8 cellular contexts compared by ENCODE assay signal in genomic region chr21:36155603-36156338, GRCh38. TPM values are rescaled to one million over a fixed set of nuclear protein-coding genes. Genes with fewer than 3 reads are reported as not detected.
DNase-seq lines count a peak whose midpoint lies in the region; ATAC-seq and TF ChIP-seq lines count a peak whose summit lies in the region.

No MANE protein-coding gene starts in this region.

- no peak for TF ChIP-seq EP300 in suprapubic skin (IDR thresholded peaks at IDR 0.05)

- H2BK15ac ChIP-seq in IMR-90 (ENCODE audit: low read depth, low read length) = no peak overlapping the region

- H3K4me3 ChIP-seq in IMR-90 (ENCODE audit: insufficient read depth, low read depth, low read length) (peak overlapping the region; percentile 64), adipocyte (ENCODE audit: low read length) (peak overlapping the region; percentile 91), kidney epithelial cell (ENCODE audit: low read depth, low read length) (peak overlapping the region; percentile 45), suprapubic skin (peak overlapping the region; percentile 100)

- peak; percentile 54 for DNase-seq in DMS79 treated with DMSO at 0.1 percent for 48 hours (lab: John Stamatoyannopoulos, UW)
- DNase-seq in IMR-90 = no peak
- DNase-seq in adipocyte (ENCODE audit: low read depth) = no peak
- no peak for DNase-seq in kidney epithelial cell (ENCODE audit: low read depth)
- DNase-seq in suprapubic skin (ENCODE audit: low spot score in 2 of 2) = no peak
- DNase-seq in midbrain (lab: John Stamatoyannopoulos, UW) = no peak
- no peak for DNase-seq in 8988T

- H3K4me1 ChIP-seq in IMR-90 (ENCODE audit: control insufficient read depth, insufficient read depth, low read length) (peaks cover 4% of the 10 kb centered on the region), adipocyte (ENCODE audit: control insufficient read depth, insufficient read depth, low read length) (peaks cover 9% of the 10 kb centered on the region), suprapubic skin (peaks cover 24% of the 10 kb centered on the region)

- peaks cover 8% of the 10 kb centered on the region for H3K9me1 ChIP-seq in IMR-90 (ENCODE audit: insufficient read depth, low read length)

- H3K27me3 ChIP-seq in IMR-90 (ENCODE audit: control insufficient read depth, insufficient read depth, low read length) (no peaks in the 10 kb centered on the region), adipocyte (replicated peaks; ENCODE audit: control insufficient read depth, insufficient read depth, low read length) (no peaks in the 10 kb centered on the region), kidney epithelial cell (ENCODE audit: control insufficient read depth, insufficient read depth, low read length) (no peaks in the 10 kb centered on the region), suprapubic skin (no peaks in the 10 kb centered on the region)

- peaks cover 13 to 32% of the 10 kb centered on the region in 2 experiments for H3K79me1 ChIP-seq in IMR-90 (ENCODE audit: low read depth in 1 of 2, low read length in 2 of 2)

- no peak for TF ChIP-seq CTCF in IMR-90 (conservative IDR thresholded peaks at IDR 0.05; ENCODE audit: low read depth, low read length)
- no peak for TF ChIP-seq CTCF in kidney epithelial cell (IDR thresholded peaks at IDR 0.05; ENCODE audit: insufficient read depth, low read length, poor library complexity, severe bottlenecking)
- TF ChIP-seq CTCF in suprapubic skin (IDR thresholded peaks at IDR 0.05) = no peak

- intact Hi-C loops in IMR-90 (cut with micrococcal nuclease) = loop anchor here (1.0 to 5.0 kb wide), 3 partner anchors 52 to 177 kb away; no protein-coding TSS in a partner anchor

- no peak overlapping the region for H3K18ac ChIP-seq in IMR-90 (ENCODE audit: low read depth, low read length)

- H2BK5ac ChIP-seq in IMR-90 (ENCODE audit: low read depth, low read length, poor library complexity, severe bottlenecking) = no peak overlapping the region

- H3K27ac ChIP-seq in IMR-90 (ENCODE audit: insufficient read depth, low read length) (peak overlapping the region; percentile 58; the same call in 1 of the 2 replicates), suprapubic skin (peak overlapping the region; percentile 88)

- peak overlapping the region; percentile 89 for H2AK9ac ChIP-seq in IMR-90 (replicated peaks; ENCODE audit: low read depth, low read length, poor library complexity)

- H3K23ac ChIP-seq in IMR-90 (ENCODE audit: low read depth, low read length) = 0 out of 2 replicates have a peak overlapping the region, but pooled peaks have one; percentile 46

- 6% methylated on average over 13 of the region's 53 CpGs; no CpG with 5 or more reads in 1 of the 2 experiments for WGBS in IMR-90 (ENCODE audit: extremely low coverage in 2 of 2, insufficient read length in 1 of 2), 2 experiments
- 14% methylated on average over 25 of the region's 53 CpGs for WGBS in suprapubic skin

- H2AFZ ChIP-seq in IMR-90 (replicated peaks; ENCODE audit: low read length, poor library complexity) = peak overlapping the region; percentile 97

- POLR2A ChIA-PET in IMR-90 (lab: Charles Lee; ENCODE audit: unreplicated experiment) = interaction anchor here (0.5 to 0.6 kb wide), 2 partner anchors 19 to 130 kb away, joined by 3 to 4 read pairs; no protein-coding TSS in a partner anchor

- H3K36me3 ChIP-seq in IMR-90 (ENCODE audit: control insufficient read depth, insufficient read depth, low read length) (no peaks in the 10 kb centered on the region), adipocyte (ENCODE audit: control insufficient read depth, insufficient read depth, low read length, severe bottlenecking) (no peaks in the 10 kb centered on the region), kidney epithelial cell (ENCODE audit: control insufficient read depth, insufficient read depth, low read length) (no peaks in the 10 kb centered on the region), suprapubic skin (no peaks in the 10 kb centered on the region)

- ATAC-seq in IMR-90 (ENCODE audit: low read depth) (no peak), HG02571 (IDR thresholded peaks at IDR 0.05; ENCODE audit: unreplicated experiment) (no peak)

- peak overlapping the region; percentile 6 to 49; a peak in 3 of 4 replicates for H4K8ac ChIP-seq in IMR-90 (ENCODE audit: low read depth in 2 of 2, low read length in 2 of 2)

- CTCF ChIA-PET in IMR-90 (lab: Yijun Ruan, JAX) = no interaction called here

- H4K91ac ChIP-seq in IMR-90 (ENCODE audit: insufficient read depth, low read depth, low read length) = no peak overlapping the region

- no peak overlapping the region for H2BK120ac ChIP-seq in IMR-90 (ENCODE audit: low read depth, low read length)

- H3K4me2 ChIP-seq in IMR-90 (ENCODE audit: low read depth, low read length) = peak overlapping the region; percentile 70

- H4K5ac ChIP-seq in IMR-90 (ENCODE audit: low read depth, low read length) = 0 out of 2 replicates have a peak overlapping the region, but pooled peaks have one; percentile 4

- H4K20me1 ChIP-seq in IMR-90 (ENCODE audit: insufficient read depth, low read length) = no peaks in the 10 kb centered on the region

- H3K9ac ChIP-seq in IMR-90 (ENCODE audit: low read depth, low read length) (peak overlapping the region; percentile 79), adipocyte (ENCODE audit: low read length) (peak overlapping the region; percentile 89)

- no TSS peak for BruUV-seq in IMR-90 (replicated peaks; lab: Mats Ljungman, UMichigan)

- H2BK20ac ChIP-seq in IMR-90 (ENCODE audit: low read depth, low read length) = no peak overlapping the region

- H3K9me3 ChIP-seq in IMR-90 (ENCODE audit: control insufficient read depth, insufficient read depth, low read length) = no peaks in the 10 kb centered on the region; the same call in 1 of the 2 replicates
- peaks cover 3% of the 10 kb centered on the region for H3K9me3 ChIP-seq in adipocyte (ENCODE audit: control insufficient read depth, low read length)
- H3K9me3 ChIP-seq in suprapubic skin = no peaks in the 10 kb centered on the region

- dilution Hi-C loops in IMR-90 (cut with HindIII; ENCODE audit: low sequenced_read_pairs, unreplicated experiment) = no loop called here

- no peak for TF ChIP-seq RAD21 in IMR-90 (IDR thresholded peaks at IDR 0.05; ENCODE audit: low read length)

- peak overlapping the region; percentile 84 for H3K14ac ChIP-seq in IMR-90 (replicated peaks; ENCODE audit: low read depth, low read length)

- H3K56ac ChIP-seq in IMR-90 (ENCODE audit: extremely low read depth, insufficient read depth, low read length) = no peak overlapping the region

- TF ChIP-seq POLR2A in IMR-90 (IDR thresholded peaks at IDR 0.05; ENCODE audit: low read depth, low read length) = peak; percentile 87
- peak; percentile 77 to 79 for TF ChIP-seq POLR2A in suprapubic skin (IDR thresholded peaks at IDR 0.05)

- in situ Hi-C loops in IMR-90 (cut with MboI; ENCODE audit: low sequenced_read_pairs) = loop anchor here (10.0 kb wide), 1 partner anchor 49 kb away; no protein-coding TSS in a partner anchor

- 0 out of 2 replicates have a peak overlapping the region, but pooled peaks have one; percentile 24 for H3K4ac ChIP-seq in IMR-90 (ENCODE audit: low read depth, low read length)

- H2AK5ac ChIP-seq in IMR-90 (ENCODE audit: low read depth, low read length) = 0 out of 2 replicates have a peak overlapping the region, but pooled peaks have one; percentile 43

TF ChIP-seq in IMR-90, 13 proteins besides CTCF, POLR2A, EP300 and RAD21 (continues in another document):
- TF ChIP-seq BHLHE40 (IDR thresholded peaks at IDR 0.05; ENCODE audit: low read depth, low read length) = no peak
- no peak for TF ChIP-seq RCOR1 (IDR thresholded peaks at IDR 0.05; ENCODE audit: insufficient replicate concordance, low read length)
- no peak for TF ChIP-seq FOS (IDR thresholded peaks at IDR 0.05; ENCODE audit: low read depth, low read length)
- TF ChIP-seq NFE2L2 (IDR thresholded peaks at IDR 0.05; ENCODE audit: low read depth, low read length) = no peak
- no peak for TF ChIP-seq MXI1 (IDR thresholded peaks at IDR 0.05; ENCODE audit: borderline replicate concordance, low read depth, low read length)
- TF ChIP-seq RFX5 (IDR thresholded peaks at IDR 0.05; ENCODE audit: low read depth, low read length) = no peak
- TF ChIP-seq MAZ (IDR thresholded peaks at IDR 0.05; ENCODE audit: borderline replicate concordance, low read depth, low read length) = no peak
- no peak for TF ChIP-seq USF2 (IDR thresholded peaks at IDR 0.05; ENCODE audit: low read depth, low read length)
- no peak for TF ChIP-seq MAFK (IDR thresholded peaks at IDR 0.05; ENCODE audit: low read depth, low read length)
- TF ChIP-seq SMC3 (IDR thresholded peaks at IDR 0.05; ENCODE audit: low read depth, low read length) = no peak
- TF ChIP-seq CHD1 (IDR thresholded peaks at IDR 0.05; ENCODE audit: low read depth, low read length) = no peak
- TF ChIP-seq ELK1 (IDR thresholded peaks at IDR 0.05; ENCODE audit: borderline replicate concordance, low read depth, low read length) = no peak

RNA-seq across cellular contexts. Expression of gene DOP1B, which starts 0.9 kb away (rescaled TPM):
- 7.5 and 8.8 TPM in 2 replicates for total RNA-seq in IMR-90 (2012; rRNA removed)
- 12.2 and 13.0 TPM in 2 replicates for polyA plus RNA-seq in IMR-90 (2012; rRNA removed)
- polyA plus RNA-seq in IMR-90 (2012; cell fraction: cytosol; rRNA removed) = 8.1 and 10.8 TPM in 2 replicates
- 12.9 and 16.4 TPM in 2 replicates for polyA plus RNA-seq in IMR-90 (2012; cell fraction: nucleus; rRNA removed; ENCODE audit: low replicate concordance)
- total RNA-seq in kidney epithelial cell = 31.5 and 37.0 TPM in 2 replicates
- 10 to 100 TPM; 23.8 to 49.6 (median 34.8) TPM for total RNA-seq in suprapubic skin

RNA-seq across cellular contexts. Expression of gene CBR3, which starts 20.9 kb away (rescaled TPM):
- total RNA-seq in IMR-90 (2012; rRNA removed) = 12.8 and 13.4 TPM in 2 replicates
- 15.4 and 18.7 TPM in 2 replicates for polyA plus RNA-seq in IMR-90 (2012; rRNA removed)
- 12.7 and 18.1 TPM in 2 replicates for polyA plus RNA-seq in IMR-90 (2012; cell fraction: cytosol; rRNA removed)
- 5.1 and 8.9 TPM in 2 replicates for polyA plus RNA-seq in IMR-90 (2012; cell fraction: nucleus; rRNA removed; ENCODE audit: low replicate concordance)
- 0.21 and 0.41 TPM in 2 replicates for total RNA-seq in kidney epithelial cell
- 10 to 100 TPM; 24.9 to 45.2 (median 32.0) TPM for total RNA-seq in suprapubic skin

Comparison
In these comparisons a context has a peak if more than half of its experiments do, and no peak if none do; other contexts are left out.
1. H3K4me3 ChIP-seq: peak in every context shown above with its lines; median percentile 100 in suprapubic skin; 91 in adipocyte; 64 in IMR-90; 45 in kidney epithelial cell.